Comparison of ENCODE assay signal across 12 cellular contexts in the genomic region with DNA sequence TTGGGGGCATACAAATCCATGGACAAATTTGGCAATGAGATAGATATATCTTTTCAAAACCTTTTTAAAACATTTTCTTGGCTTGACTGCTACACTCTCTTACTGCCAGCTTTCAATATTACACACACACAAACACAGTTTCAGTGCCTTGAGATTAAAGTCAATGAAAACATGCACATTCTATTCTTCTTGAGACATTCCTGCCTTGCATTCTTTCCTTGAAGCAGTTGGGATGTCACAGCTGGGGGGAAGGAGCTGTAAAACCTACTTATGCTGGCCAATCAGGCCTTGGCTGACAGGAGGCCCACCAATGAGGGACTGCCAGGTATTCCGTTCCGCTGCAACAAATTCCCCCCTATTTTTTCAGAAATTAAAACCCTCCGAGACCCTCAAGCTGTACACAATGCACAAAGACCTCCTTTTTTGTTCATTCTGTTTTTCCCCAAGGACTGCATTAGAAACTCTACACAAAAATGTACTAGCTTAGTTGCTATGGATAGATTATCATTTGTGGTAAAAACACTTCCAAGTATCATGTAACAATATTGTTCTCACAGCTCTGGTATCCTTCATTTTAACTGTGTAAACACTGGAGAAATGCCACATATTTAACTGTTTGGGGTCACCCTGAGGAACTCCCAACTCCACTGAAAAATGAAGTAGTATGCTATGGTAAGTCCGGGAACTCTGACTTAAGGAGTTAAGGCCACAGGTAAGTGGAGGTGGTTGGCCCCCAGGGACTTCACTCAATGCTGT. TPM values are rescaled to one million over a fixed set of nuclear protein-coding genes. Genes with fewer than 3 reads are reported as not detected.
DNase-seq lines count a peak whose midpoint lies in the region; ATAC-seq and TF ChIP-seq lines count a peak whose summit lies in the region.
"Had no signal": no experiment of that assay in that cellular context is flagged by ENCODE, and none has a peak within 500 bp of the region (broad histone marks: within the 10 kb centered on the region; RNA-seq: fewer than 3 reads in every experiment).

No MANE protein-coding gene starts in this region.

- H3K27me3 ChIP-seq in mucosa of stomach (ENCODE audit: control insufficient read depth, insufficient read depth, low read length), result no peaks in the 10 kb centered on the region
- no peaks in the 10 kb centered on the region for H3K27me3 ChIP-seq in upper lobe of left lung

- no peak for TF ChIP-seq CTCF in upper lobe of left lung (IDR thresholded peaks at IDR 0.05)

- TF ChIP-seq POLR2A in upper lobe of left lung (IDR thresholded peaks at IDR 0.05), result no peak

- H3K4me1 ChIP-seq in mucosa of stomach (ENCODE audit: control insufficient read depth, insufficient read depth, low read length) (peaks cover 6% of the 10 kb centered on the region), upper lobe of left lung (peaks cover 18 to 50% (median 20%) of the 10 kb centered on the region in 4 donors)

- H3K4me3 ChIP-seq in mucosa of stomach (ENCODE audit: low read length) (no peak overlapping the region), upper lobe of left lung (no peak overlapping the region)

- DNase-seq in NCI-H2107 treated with DMSO at 0.1 percent for 48 hours (lab: John Stamatoyannopoulos, UW; ENCODE audit: unreplicated experiment), result peak; percentile 28
- DNase-seq in NCI-H2107 (lab: John Stamatoyannopoulos, UW), result no peak
- DNase-seq in fibroblast of gingiva (ENCODE audit: low read depth), result peak; percentile 93
- no peak for DNase-seq in upper lobe of left lung
- DNase-seq in NCI-H1436 (lab: John Stamatoyannopoulos, UW), result no peak
- no peak for DNase-seq in SKM-1 treated with dmso at 0.1 percent for 144 hours (lab: John Stamatoyannopoulos, UW; ENCODE audit: unreplicated experiment)
- DNase-seq: MV-4-11; stimulated activated CD4-positive, alpha-beta T cell treated with anti-CD3 and anti-CD28 coated beads, Interleukin-12 subunit alpha, Interleukin-12 subunit beta, amount 100 ng/mL, for 4 hours; substantia nigra had no signal

- TF ChIP-seq EP300 in upper lobe of left lung (IDR thresholded peaks at IDR 0.05), result no peak

- H3K36me3 ChIP-seq in mucosa of stomach (ENCODE audit: control insufficient read depth, insufficient read depth, low read length), result no peaks in the 10 kb centered on the region
- peaks cover 0 to 5% (median 0%) of the 10 kb centered on the region in 4 donors for H3K36me3 ChIP-seq in upper lobe of left lung

- peak overlapping the region; percentile 18 to 60 (median 34) for H3K27ac ChIP-seq in upper lobe of left lung
- H3K27ac ChIP-seq: 22Rv1 had no signal

- 65 to 66% methylated on average over 4 of the region's 4 CpGs for WGBS in upper lobe of left lung, 2 donors

- H3K9me3 ChIP-seq in mucosa of stomach (ENCODE audit: control insufficient read depth, low read length), result no peaks in the 10 kb centered on the region
- H3K9me3 ChIP-seq in upper lobe of left lung, result no peaks in the 10 kb centered on the region

- peak in 1 of 2 donors; percentile 50 for ATAC-seq in upper lobe of left lung (ENCODE audit: low FRiP score in 2 of 2)
- ATAC-seq in GM19023 (IDR thresholded peaks at IDR 0.05; ENCODE audit: unreplicated experiment), result no peak

- peak overlapping the region; percentile 6 for H3K9ac ChIP-seq in mucosa of stomach (ENCODE audit: low read length)

RNA-seq across cellular contexts. Expression of gene FSTL1, which starts 18.5 kb away (rescaled TPM):
- total RNA-seq in upper lobe of left lung, result 100 to 1,000 TPM in 3 of 6 donors, 10 to 100 TPM in 3; 35.6 to 480 (median 120) TPM

Comparison
In these comparisons a context has a peak if more than half of its experiments do, and no peak if none do; other contexts are left out.
1. DNase-seq: peak in NCI-H2107 treated with DMSO at 0.1 percent for 48 hours (single experiment) and fibroblast of gingiva (single experiment); none in NCI-H2107 (single experiment), upper lobe of left lung (0 of 2), NCI-H1436 (single experiment) and SKM-1 treated with dmso at 0.1 percent for 144 hours (single experiment).